In the genomic region with DNA sequence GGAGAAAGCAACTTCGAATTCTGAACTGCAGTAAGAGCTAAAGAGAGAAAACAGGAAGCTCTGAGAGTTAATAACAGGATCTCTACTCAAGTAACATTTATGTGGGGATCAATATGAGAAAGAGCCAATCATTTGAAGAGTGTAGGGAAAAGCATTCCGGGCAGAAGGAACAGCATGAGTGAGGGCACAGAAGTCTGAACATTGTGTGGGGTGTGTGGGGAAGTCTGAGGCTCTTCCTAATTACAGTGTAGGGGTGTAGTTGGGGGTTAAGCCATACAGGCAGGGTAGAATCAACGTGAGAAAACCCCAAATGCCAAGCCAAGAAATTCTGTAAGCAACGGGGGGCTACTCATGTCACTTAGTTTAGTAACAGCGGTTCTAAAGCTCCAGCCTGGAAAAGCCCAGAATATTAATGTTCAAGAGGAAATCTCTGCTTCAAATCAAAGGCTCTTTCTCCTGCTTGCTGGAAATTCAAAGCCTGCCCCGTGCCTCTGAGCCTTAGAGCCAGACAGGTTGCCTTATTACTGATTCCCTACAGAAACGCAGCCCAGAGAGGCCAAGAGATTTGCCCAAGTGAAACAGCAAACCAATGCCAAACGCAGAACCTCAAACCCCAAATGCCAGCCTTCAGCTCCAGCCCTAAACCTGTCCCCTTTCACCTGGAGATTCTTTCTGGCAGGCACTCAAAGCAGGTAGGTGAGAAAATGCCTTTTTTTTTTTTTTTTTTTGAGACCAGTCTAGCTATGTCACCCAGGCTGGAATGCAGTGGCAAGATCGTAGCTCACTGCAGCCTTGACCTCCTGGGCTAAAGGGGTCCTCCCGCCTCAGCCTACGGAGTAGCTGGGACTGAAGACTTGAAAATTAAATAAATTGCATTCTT, we compare ENCODE assay signal across 8 cellular contexts. TPM values are rescaled to one million over a fixed set of nuclear protein-coding genes. Genes with fewer than 3 reads are reported as not detected.
DNase-seq lines count a peak whose midpoint lies in the region; ATAC-seq and TF ChIP-seq lines count a peak whose summit lies in the region.

No MANE protein-coding gene starts in this region.

- H3K14ac ChIP-seq in mesenchymal stem cell (ENCODE audit: low read length in 2 of 2): no peak overlapping the region

- H3K4ac ChIP-seq in mesenchymal stem cell (ENCODE audit: low read depth in 1 of 2, low read length in 2 of 2): peak overlapping the region; percentile 24 to 96

- no peaks in the 10 kb centered on the region for H3K79me1 ChIP-seq in mesenchymal stem cell (replicated peaks; ENCODE audit: low read length, poor library complexity, severe bottlenecking)

- H3K27ac ChIP-seq in left ventricle myocardium inferior (replicated peaks) (peak overlapping the region; percentile 91), mesenchymal stem cell (ENCODE audit: low read length, poor library complexity, severe bottlenecking) (peak overlapping the region; percentile 78), vagina (peak overlapping the region; percentile 95)

- TF ChIP-seq POLR2A in vagina (IDR thresholded peaks at IDR 0.05): no peak

- H2AK5ac ChIP-seq in mesenchymal stem cell (ENCODE audit: low read length, severe bottlenecking): peak overlapping the region; percentile 91

- WGBS in mesenchymal stem cell: 70% methylated on average over 9 of the region's 11 CpGs

- H2AFZ ChIP-seq in mesenchymal stem cell (ENCODE audit: low read depth, low read length): no peak overlapping the region

- peak overlapping the region; percentile 71 to 78 for H2BK12ac ChIP-seq in mesenchymal stem cell (ENCODE audit: low read length in 2 of 2)

- H3K4me1 ChIP-seq in left ventricle myocardium inferior: peaks cover 74% of the 10 kb centered on the region
- peaks cover 57% of the 10 kb centered on the region for H3K4me1 ChIP-seq in adipocyte (ENCODE audit: control insufficient read depth, insufficient read depth, low read length)
- peaks cover 41% of the 10 kb centered on the region for H3K4me1 ChIP-seq in mesenchymal stem cell (ENCODE audit: control insufficient read depth, insufficient read depth, low read depth, low read length)
- peaks cover 89% of the 10 kb centered on the region for H3K4me1 ChIP-seq in vagina

- peak overlapping the region in 1 of 2 experiments; percentile 79 for H3K23ac ChIP-seq in mesenchymal stem cell (ENCODE audit: low read length in 2 of 2)

- intact Hi-C loops in left ventricle myocardium inferior (cut with micrococcal nuclease): no loop called here
- intact Hi-C loops in cardiac septum (cut with DNase I): loop anchor here (2.0 to 5.0 kb wide), 2 partner anchors 46 to 70 kb away; a partner anchor contains a TSS
- intact Hi-C loops in vagina (cut with DNase I): no loop called here

- H3K18ac ChIP-seq in mesenchymal stem cell (ENCODE audit: low read depth in 1 of 2, low read length in 2 of 2): peak overlapping the region; percentile 52 to 63

- H3K4me2 ChIP-seq in mesenchymal stem cell (ENCODE audit: low read length, poor library complexity, severe bottlenecking): peak overlapping the region; percentile 7

- H4K8ac ChIP-seq in mesenchymal stem cell (ENCODE audit: low read length): no peak overlapping the region

- H3K9me3 ChIP-seq in left ventricle myocardium inferior (replicated peaks) (no peaks in the 10 kb centered on the region), adipocyte (ENCODE audit: control insufficient read depth, low read length) (no peaks in the 10 kb centered on the region), mesenchymal stem cell (ENCODE audit: control insufficient read depth, low read length) (no peaks in the 10 kb centered on the region), vagina (no peaks in the 10 kb centered on the region)

- H4K91ac ChIP-seq in mesenchymal stem cell (ENCODE audit: low read length): peak overlapping the region; percentile 93

- H2BK15ac ChIP-seq in mesenchymal stem cell (ENCODE audit: low read depth, poor library complexity, severe bottlenecking): peak overlapping the region; percentile 44

- H3K4me3 ChIP-seq in left ventricle myocardium inferior (peak overlapping the region; percentile 65), adipocyte (ENCODE audit: low read length) (peak overlapping the region; percentile 12), mesenchymal stem cell (ENCODE audit: insufficient read depth in 1 of 2, low read depth in 1 of 2, low read length in 2 of 2) (peak overlapping the region in 1 of 2 experiments; percentile 24), vagina (peak overlapping the region; percentile 44 to 56)

- no peaks in the 10 kb centered on the region for H3K27me3 ChIP-seq in left ventricle myocardium inferior (ENCODE audit: low read depth)
- H3K27me3 ChIP-seq in adipocyte (replicated peaks; ENCODE audit: control insufficient read depth, insufficient read depth, low read length): no peaks in the 10 kb centered on the region
- no peaks in the 10 kb centered on the region for H3K27me3 ChIP-seq in mesenchymal stem cell (ENCODE audit: control insufficient read depth in 1 of 2, insufficient read depth in 1 of 2, low read length in 2 of 2)
- no peaks in the 10 kb centered on the region for H3K27me3 ChIP-seq in vagina

- H2BK120ac ChIP-seq in mesenchymal stem cell (ENCODE audit: low read depth, low read length): peak overlapping the region; percentile 98

- no peak for DNase-seq in left ventricle myocardium inferior
- DNase-seq in cardiac septum (ENCODE audit: low spot score): no peak
- no peak for DNase-seq in adipocyte (ENCODE audit: low read depth)
- no peak for DNase-seq in mesenchymal stem cell
- no peak for DNase-seq in vagina (ENCODE audit: extremely low spot score in 2 of 2)
- no peak for DNase-seq in stimulated activated CD4-positive, alpha-beta T cell treated with anti-CD3 and anti-CD28 coated beads, Interleukin-15, amount 100 ng/mL, for 24 hours

- H3K9ac ChIP-seq in adipocyte (ENCODE audit: low read length) (peak overlapping the region; percentile 85), mesenchymal stem cell (ENCODE audit: low read length) (peak overlapping the region; percentile 71)

- TF ChIP-seq CTCF in left ventricle myocardium inferior (IDR thresholded peaks at IDR 0.05; ENCODE audit: borderline replicate concordance) (no peak), vagina (IDR thresholded peaks at IDR 0.05) (no peak)

- ATAC-seq in GM18502 (IDR thresholded peaks at IDR 0.05; ENCODE audit: poor library complexity, unreplicated experiment) (no peak), HG03175 (IDR thresholded peaks at IDR 0.05; ENCODE audit: unreplicated experiment) (no peak)

- H3K36me3 ChIP-seq in left ventricle myocardium inferior: no peaks in the 10 kb centered on the region
- H3K36me3 ChIP-seq in adipocyte (ENCODE audit: control insufficient read depth, insufficient read depth, low read length, severe bottlenecking): no peaks in the 10 kb centered on the region
- H3K36me3 ChIP-seq in mesenchymal stem cell (ENCODE audit: control insufficient read depth in 1 of 2, insufficient read depth in 2 of 2, low read depth in 1 of 2, low read length in 2 of 2): no peaks in the 10 kb centered on the region
- H3K36me3 ChIP-seq in vagina: no peaks in the 10 kb centered on the region

- H2BK5ac ChIP-seq in mesenchymal stem cell (ENCODE audit: low read depth, low read length, poor library complexity, severe bottlenecking): no peak overlapping the region

RNA-seq across cellular contexts. Expression of a gene that starts 36.1 kb away (rescaled TPM):
- total RNA-seq in left ventricle myocardium inferior (25.6 TPM), cardiac septum (28.9 TPM), vagina (29.7 TPM)
- 28.6 TPM for polyA plus RNA-seq in mesenchymal stem cell (2013, experiment 1 of 2)
- 27.7 TPM for polyA plus RNA-seq in mesenchymal stem cell (2013, experiment 2 of 2)

RNA-seq across cellular contexts. Expression of a gene that starts 44.9 kb away (rescaled TPM):
- 66.3 TPM for total RNA-seq in left ventricle myocardium inferior
- 22.6 TPM for total RNA-seq in cardiac septum
- 109 TPM for polyA plus RNA-seq in mesenchymal stem cell (2013, experiment 1 of 2)
- polyA plus RNA-seq in mesenchymal stem cell (2013, experiment 2 of 2): 107 TPM
- total RNA-seq in vagina: 1,063 TPM

Comparison
In these comparisons a context has a peak if more than half of its experiments do, and no peak if none do; other contexts are left out.
1. RNA of a gene that starts 44.9 kb away (total RNA-seq): 1,063 TPM in vagina (single experiment); 66.3 TPM in left ventricle myocardium inferior (single experiment) and 22.6 TPM in cardiac septum (single experiment); every median in the first group is over 10 times any median in the second.
2. Peak in every context shown above with its lines, with median percentiles within 50 percentile points of each other: H3K27ac ChIP-seq.